2 cellular contexts compared by ENCODE assay signal in the genomic region with DNA sequence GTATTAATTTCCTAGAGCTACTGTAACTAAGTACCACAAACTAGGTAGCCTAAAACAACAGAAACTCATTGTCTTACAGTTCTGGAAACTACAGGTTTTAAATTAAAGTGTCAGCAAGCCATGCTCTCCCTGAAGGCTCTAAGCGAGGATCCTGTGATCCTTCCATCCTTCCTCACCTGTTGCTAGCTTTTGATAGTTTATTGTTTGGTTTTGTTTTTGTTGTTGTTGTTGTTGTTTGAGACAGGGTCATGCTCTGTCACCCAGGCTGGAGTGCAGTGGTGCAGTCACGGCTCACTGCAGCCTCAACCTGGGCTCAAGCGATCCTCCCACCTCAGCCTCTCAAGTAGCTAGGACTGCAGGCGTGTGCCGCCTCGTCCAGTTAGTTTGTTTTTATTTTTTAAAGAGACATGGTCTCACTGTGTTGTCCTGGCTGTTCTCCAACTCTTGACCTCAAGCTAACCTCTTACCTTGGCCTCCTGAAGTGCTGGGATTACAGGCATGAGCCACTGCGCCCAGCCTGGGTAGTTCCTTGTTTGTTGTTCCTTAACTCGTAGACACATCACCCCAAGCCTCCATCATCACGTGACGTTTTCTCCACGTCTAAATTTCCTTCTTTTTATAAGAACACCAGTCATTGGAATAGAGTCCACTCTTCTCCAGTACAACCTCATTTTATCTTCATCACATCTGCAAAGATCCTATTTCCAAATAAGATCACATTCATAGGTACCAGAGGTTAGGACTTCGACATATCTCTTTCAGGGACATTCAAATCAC.
TF ChIP-seq lines count a peak whose summit lies in the region.

No MANE protein-coding gene starts in this region.

TF ChIP-seq in HEK293, 187 proteins besides CTCF, POLR2A, EP300 and RAD21 (continued from another document):
- TF ChIP-seq ZNF654 (tag by site-specific recombination; IDR thresholded peaks at IDR 0.05; ENCODE audit: low read depth) = no peak
- no peak for TF ChIP-seq ZFP69B (tag by site-specific recombination; IDR thresholded peaks at IDR 0.05)
- TF ChIP-seq SCRT2 (tag by site-specific recombination; IDR thresholded peaks at IDR 0.05) = peak; percentile 70

TF ChIP-seq in K562, 482 proteins besides CTCF, POLR2A, EP300 and RAD21:
- TF ChIP-seq, protein P1, sequence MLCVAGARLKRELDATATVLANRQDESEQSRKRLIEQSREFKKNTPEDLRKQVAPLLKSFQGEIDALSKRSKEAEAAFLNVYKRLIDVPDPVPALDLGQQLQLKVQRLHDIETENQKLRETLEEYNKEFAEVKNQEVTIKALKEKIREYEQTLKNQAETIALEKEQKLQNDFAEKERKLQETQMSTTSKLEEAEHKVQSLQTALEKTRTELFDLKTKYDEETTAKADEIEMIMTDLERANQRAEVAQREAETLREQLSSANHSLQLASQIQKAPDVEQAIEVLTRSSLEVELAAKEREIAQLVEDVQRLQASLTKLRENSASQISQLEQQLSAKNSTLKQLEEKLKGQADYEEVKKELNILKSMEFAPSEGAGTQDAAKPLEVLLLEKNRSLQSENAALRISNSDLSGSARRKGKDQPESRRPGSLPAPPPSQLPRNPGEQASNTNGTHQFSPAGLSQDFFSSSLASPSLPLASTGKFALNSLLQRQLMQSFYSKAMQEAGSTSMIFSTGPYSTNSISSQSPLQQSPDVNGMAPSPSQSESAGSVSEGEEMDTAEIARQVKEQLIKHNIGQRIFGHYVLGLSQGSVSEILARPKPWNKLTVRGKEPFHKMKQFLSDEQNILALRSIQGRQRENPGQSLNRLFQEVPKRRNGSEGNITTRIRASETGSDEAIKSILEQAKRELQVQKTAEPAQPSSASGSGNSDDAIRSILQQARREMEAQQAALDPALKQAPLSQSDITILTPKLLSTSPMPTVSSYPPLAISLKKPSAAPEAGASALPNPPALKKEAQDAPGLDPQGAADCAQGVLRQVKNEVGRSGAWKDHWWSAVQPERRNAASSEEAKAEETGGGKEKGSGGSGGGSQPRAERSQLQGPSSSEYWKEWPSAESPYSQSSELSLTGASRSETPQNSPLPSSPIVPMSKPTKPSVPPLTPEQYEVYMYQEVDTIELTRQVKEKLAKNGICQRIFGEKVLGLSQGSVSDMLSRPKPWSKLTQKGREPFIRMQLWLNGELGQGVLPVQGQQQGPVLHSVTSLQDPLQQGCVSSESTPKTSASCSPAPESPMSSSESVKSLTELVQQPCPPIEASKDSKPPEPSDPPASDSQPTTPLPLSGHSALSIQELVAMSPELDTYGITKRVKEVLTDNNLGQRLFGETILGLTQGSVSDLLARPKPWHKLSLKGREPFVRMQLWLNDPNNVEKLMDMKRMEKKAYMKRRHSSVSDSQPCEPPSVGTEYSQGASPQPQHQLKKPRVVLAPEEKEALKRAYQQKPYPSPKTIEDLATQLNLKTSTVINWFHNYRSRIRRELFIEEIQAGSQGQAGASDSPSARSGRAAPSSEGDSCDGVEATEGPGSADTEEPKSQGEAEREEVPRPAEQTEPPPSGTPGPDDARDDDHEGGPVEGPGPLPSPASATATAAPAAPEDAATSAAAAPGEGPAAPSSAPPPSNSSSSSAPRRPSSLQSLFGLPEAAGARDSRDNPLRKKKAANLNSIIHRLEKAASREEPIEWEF (CRISPR knock-in tag; IDR thresholded peaks at IDR 0.05) = no peak
- TF ChIP-seq BCOR (IDR thresholded peaks at IDR 0.05) = no peak
- TF ChIP-seq, protein P2, sequence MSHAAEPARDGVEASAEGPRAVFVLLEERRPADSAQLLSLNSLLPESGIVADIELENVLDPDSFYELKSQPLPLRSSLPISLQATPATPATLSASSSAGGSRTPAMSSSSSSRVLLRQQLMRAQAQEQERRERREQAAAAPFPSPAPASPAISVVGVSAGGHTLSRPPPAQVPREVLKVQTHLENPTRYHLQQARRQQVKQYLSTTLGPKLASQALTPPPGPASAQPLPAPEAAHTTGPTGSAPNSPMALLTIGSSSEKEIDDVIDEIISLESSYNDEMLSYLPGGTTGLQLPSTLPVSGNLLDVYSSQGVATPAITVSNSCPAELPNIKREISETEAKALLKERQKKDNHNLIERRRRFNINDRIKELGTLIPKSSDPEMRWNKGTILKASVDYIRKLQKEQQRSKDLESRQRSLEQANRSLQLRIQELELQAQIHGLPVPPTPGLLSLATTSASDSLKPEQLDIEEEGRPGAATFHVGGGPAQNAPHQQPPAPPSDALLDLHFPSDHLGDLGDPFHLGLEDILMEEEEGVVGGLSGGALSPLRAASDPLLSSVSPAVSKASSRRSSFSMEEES (CRISPR knock-in tag; IDR thresholded peaks at IDR 0.05) = peak; percentile 89
- TF ChIP-seq, protein P3, sequence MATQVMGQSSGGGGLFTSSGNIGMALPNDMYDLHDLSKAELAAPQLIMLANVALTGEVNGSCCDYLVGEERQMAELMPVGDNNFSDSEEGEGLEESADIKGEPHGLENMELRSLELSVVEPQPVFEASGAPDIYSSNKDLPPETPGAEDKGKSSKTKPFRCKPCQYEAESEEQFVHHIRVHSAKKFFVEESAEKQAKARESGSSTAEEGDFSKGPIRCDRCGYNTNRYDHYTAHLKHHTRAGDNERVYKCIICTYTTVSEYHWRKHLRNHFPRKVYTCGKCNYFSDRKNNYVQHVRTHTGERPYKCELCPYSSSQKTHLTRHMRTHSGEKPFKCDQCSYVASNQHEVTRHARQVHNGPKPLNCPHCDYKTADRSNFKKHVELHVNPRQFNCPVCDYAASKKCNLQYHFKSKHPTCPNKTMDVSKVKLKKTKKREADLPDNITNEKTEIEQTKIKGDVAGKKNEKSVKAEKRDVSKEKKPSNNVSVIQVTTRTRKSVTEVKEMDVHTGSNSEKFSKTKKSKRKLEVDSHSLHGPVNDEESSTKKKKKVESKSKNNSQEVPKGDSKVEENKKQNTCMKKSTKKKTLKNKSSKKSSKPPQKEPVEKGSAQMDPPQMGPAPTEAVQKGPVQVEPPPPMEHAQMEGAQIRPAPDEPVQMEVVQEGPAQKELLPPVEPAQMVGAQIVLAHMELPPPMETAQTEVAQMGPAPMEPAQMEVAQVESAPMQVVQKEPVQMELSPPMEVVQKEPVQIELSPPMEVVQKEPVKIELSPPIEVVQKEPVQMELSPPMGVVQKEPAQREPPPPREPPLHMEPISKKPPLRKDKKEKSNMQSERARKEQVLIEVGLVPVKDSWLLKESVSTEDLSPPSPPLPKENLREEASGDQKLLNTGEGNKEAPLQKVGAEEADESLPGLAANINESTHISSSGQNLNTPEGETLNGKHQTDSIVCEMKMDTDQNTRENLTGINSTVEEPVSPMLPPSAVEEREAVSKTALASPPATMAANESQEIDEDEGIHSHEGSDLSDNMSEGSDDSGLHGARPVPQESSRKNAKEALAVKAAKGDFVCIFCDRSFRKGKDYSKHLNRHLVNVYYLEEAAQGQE (CRISPR knock-in tag; IDR thresholded peaks at IDR 0.05; ENCODE audit: low read depth) = no peak
- TF ChIP-seq, protein P4, sequence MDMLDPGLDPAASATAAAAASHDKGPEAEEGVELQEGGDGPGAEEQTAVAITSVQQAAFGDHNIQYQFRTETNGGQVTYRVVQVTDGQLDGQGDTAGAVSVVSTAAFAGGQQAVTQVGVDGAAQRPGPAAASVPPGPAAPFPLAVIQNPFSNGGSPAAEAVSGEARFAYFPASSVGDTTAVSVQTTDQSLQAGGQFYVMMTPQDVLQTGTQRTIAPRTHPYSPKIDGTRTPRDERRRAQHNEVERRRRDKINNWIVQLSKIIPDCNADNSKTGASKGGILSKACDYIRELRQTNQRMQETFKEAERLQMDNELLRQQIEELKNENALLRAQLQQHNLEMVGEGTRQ (CRISPR knock-in tag; IDR thresholded peaks at IDR 0.05) = peak; percentile 44; the same call in 1 of the 2 replicates
- TF ChIP-seq CEBPB (tag; IDR thresholded peaks at IDR 0.05) = no peak
- TF ChIP-seq RAD51 (IDR thresholded peaks at IDR 0.05; ENCODE audit: borderline replicate concordance, low read depth) = peak; percentile 49
- TF ChIP-seq, protein P5, sequence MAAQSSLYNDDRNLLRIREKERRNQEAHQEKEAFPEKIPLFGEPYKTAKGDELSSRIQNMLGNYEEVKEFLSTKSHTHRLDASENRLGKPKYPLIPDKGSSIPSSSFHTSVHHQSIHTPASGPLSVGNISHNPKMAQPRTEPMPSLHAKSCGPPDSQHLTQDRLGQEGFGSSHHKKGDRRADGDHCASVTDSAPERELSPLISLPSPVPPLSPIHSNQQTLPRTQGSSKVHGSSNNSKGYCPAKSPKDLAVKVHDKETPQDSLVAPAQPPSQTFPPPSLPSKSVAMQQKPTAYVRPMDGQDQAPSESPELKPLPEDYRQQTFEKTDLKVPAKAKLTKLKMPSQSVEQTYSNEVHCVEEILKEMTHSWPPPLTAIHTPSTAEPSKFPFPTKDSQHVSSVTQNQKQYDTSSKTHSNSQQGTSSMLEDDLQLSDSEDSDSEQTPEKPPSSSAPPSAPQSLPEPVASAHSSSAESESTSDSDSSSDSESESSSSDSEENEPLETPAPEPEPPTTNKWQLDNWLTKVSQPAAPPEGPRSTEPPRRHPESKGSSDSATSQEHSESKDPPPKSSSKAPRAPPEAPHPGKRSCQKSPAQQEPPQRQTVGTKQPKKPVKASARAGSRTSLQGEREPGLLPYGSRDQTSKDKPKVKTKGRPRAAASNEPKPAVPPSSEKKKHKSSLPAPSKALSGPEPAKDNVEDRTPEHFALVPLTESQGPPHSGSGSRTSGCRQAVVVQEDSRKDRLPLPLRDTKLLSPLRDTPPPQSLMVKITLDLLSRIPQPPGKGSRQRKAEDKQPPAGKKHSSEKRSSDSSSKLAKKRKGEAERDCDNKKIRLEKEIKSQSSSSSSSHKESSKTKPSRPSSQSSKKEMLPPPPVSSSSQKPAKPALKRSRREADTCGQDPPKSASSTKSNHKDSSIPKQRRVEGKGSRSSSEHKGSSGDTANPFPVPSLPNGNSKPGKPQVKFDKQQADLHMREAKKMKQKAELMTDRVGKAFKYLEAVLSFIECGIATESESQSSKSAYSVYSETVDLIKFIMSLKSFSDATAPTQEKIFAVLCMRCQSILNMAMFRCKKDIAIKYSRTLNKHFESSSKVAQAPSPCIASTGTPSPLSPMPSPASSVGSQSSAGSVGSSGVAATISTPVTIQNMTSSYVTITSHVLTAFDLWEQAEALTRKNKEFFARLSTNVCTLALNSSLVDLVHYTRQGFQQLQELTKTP (IDR thresholded peaks at IDR 0.05; ENCODE audit: low read depth in 1 of 2, partially characterized antibody in 2 of 2) = no peak
- TF ChIP-seq TOE1 (IDR thresholded peaks at IDR 0.05; ENCODE audit: borderline replicate concordance) = peak; percentile 71; the same call in 1 of the 2 replicates
- TF ChIP-seq TOE1 (CRISPR knock-in tag; IDR thresholded peaks at IDR 0.05; ENCODE audit: borderline replicate concordance, low read depth) = no peak
- TF ChIP-seq, protein P6, sequence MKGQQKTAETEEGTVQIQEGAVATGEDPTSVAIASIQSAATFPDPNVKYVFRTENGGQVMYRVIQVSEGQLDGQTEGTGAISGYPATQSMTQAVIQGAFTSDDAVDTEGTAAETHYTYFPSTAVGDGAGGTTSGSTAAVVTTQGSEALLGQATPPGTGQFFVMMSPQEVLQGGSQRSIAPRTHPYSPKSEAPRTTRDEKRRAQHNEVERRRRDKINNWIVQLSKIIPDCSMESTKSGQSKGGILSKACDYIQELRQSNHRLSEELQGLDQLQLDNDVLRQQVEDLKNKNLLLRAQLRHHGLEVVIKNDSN (CRISPR knock-in tag; IDR thresholded peaks at IDR 0.05) = peak; percentile 35; the same call in 1 of the 2 replicates
- no peak for TF ChIP-seq HDGF (IDR thresholded peaks at IDR 0.05)
- TF ChIP-seq, protein P7, sequence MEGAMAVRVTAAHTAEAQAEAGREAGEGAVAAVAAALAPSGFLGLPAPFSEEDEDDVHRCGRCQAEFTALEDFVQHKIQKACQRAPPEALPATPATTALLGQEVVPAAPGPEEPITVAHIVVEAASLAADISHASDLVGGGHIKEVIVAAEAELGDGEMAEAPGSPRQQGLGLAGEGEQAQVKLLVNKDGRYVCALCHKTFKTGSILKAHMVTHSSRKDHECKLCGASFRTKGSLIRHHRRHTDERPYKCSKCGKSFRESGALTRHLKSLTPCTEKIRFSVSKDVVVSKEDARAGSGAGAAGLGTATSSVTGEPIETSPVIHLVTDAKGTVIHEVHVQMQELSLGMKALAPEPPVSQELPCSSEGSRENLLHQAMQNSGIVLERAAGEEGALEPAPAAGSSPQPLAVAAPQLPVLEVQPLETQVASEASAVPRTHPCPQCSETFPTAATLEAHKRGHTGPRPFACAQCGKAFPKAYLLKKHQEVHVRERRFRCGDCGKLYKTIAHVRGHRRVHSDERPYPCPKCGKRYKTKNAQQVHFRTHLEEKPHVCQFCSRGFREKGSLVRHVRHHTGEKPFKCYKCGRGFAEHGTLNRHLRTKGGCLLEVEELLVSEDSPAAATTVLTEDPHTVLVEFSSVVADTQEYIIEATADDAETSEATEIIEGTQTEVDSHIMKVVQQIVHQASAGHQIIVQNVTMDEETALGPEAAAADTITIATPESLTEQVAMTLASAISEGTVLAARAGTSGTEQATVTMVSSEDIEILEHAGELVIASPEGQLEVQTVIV (CRISPR knock-in tag; IDR thresholded peaks at IDR 0.05; ENCODE audit: borderline replicate concordance) = no peak
- TF ChIP-seq, protein P8, sequence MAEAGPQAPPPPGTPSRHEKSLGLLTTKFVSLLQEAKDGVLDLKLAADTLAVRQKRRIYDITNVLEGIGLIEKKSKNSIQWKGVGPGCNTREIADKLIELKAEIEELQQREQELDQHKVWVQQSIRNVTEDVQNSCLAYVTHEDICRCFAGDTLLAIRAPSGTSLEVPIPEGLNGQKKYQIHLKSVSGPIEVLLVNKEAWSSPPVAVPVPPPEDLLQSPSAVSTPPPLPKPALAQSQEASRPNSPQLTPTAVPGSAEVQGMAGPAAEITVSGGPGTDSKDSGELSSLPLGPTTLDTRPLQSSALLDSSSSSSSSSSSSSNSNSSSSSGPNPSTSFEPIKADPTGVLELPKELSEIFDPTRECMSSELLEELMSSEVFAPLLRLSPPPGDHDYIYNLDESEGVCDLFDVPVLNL (CRISPR knock-in tag; IDR thresholded peaks at IDR 0.05; ENCODE audit: low read depth) = no peak
